Comparison of ENCODE assay signal across 8 cellular contexts in genomic region chr3:143644370-143645089, GRCh38.
A peak's percentile ranks its signal among the peaks of the same experiment; 100 is the strongest.
DNase-seq lines count a peak whose midpoint lies in the region; ATAC-seq lines count a peak whose summit lies in the region.

No MANE protein-coding gene starts in this region.

- H3K36me3 Mint-ChIP-seq in activated T-helper 17 cell treated with anti-CD3 and anti-CD28 coated beads, Interleukin-2, amount 50 U/mL, for 72 hours (ENCODE audit: low read depth): no peaks in the 10 kb centered on the region

- DNase-seq in DMS153 treated with DMSO at 0.1 percent for 48 hours (lab: John Stamatoyannopoulos, UW; ENCODE audit: unreplicated experiment): peak; percentile 70
- peak; percentile 80 for DNase-seq in H4 (ENCODE audit: low spot score)
- DNase-seq in NCI-H2107 (lab: John Stamatoyannopoulos, UW): peak; percentile 67
- DNase-seq in left cardiac atrium: peak; percentile 24
- DNase-seq in renal cortical epithelial cell (ENCODE audit: low read depth): peak; percentile 87
- no peak for DNase-seq in activated CD8-positive, alpha-beta memory T cell treated with anti-CD3 and anti-CD28 coated beads for 24 hours
- DNase-seq in effector CD4-positive, alpha-beta T cell: no peak

- H3K4me1 Mint-ChIP-seq in activated T-helper 17 cell treated with anti-CD3 and anti-CD28 coated beads, Interleukin-2, amount 50 U/mL, for 72 hours: no peaks in the 10 kb centered on the region

- H3K9me3 Mint-ChIP-seq in activated T-helper 17 cell treated with anti-CD3 and anti-CD28 coated beads, Interleukin-2, amount 50 U/mL, for 72 hours: peaks cover 5% of the 10 kb centered on the region

- H3K27me3 Mint-ChIP-seq in activated T-helper 17 cell treated with anti-CD3 and anti-CD28 coated beads, Interleukin-2, amount 50 U/mL, for 72 hours: no peaks in the 10 kb centered on the region

- no peak overlapping the region for H3K4me3 Mint-ChIP-seq in activated T-helper 17 cell treated with anti-CD3 and anti-CD28 coated beads, Interleukin-2, amount 50 U/mL, for 72 hours

- H3K27ac Mint-ChIP-seq in activated T-helper 17 cell treated with anti-CD3 and anti-CD28 coated beads, Interleukin-2, amount 50 U/mL, for 72 hours: no peak overlapping the region

- intact Hi-C loops in left cardiac atrium (cut with DNase I): no loop called here

- ATAC-seq in activated T-helper 17 cell treated with anti-CD3 and anti-CD28 coated beads, Interleukin-2, amount 50 U/mL, for 72 hours (replicated peaks): peak; percentile 12
- peak in 1 of 2 donors; percentile 80 for ATAC-seq in left cardiac atrium

Comparison
In these comparisons a context has a peak if more than half of its experiments do, and no peak if none do; other contexts are left out.
1. DNase-seq: peak in DMS153 treated with DMSO at 0.1 percent for 48 hours (single experiment), H4 (single experiment), NCI-H2107 (single experiment), left cardiac atrium (single experiment) and renal cortical epithelial cell (single experiment); none in activated CD8-positive, alpha-beta memory T cell treated with anti-CD3 and anti-CD28 coated beads for 24 hours (single experiment) and effector CD4-positive, alpha-beta T cell (single experiment).